1 cellular context compared by ENCODE assay signal in the genomic region with DNA sequence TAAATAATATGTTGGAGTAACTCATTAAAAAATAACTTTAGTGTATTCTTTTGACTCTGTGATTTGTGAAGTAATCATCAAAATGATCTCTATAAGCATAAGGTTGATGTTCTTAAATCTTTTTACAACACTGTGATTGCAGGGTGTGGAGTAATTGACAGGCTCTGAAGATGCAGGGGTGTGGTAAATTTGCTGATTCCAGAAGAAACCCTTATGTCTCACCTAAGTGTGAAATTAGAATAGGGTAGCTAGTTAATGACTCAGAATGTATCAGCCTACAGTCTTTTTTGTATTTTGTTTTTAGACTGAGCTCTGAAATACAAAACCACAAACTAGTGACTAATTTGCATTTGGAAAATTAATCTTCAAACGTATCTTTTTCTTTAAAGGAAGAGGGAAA.
TF ChIP-seq lines count a peak whose summit lies in the region.

No MANE protein-coding gene starts in this region.

TF ChIP-seq in GM12878, 131 proteins besides CTCF, POLR2A, EP300 and RAD21 (continued from another document):
- TF ChIP-seq BCL3 (IDR thresholded peaks at IDR 0.05; ENCODE audit: borderline replicate concordance, insufficient read depth, low read depth, low read length, poor library complexity, severe bottlenecking) (no peak), PBX3 (IDR thresholded peaks at IDR 0.05; ENCODE audit: insufficient replicate concordance, low read depth, low read length) (peak; percentile 29), PKNOX1 (IDR thresholded peaks at IDR 0.05) (peak; percentile 91), SIX5 (IDR thresholded peaks at IDR 0.05; ENCODE audit: low read depth, low read length, severe bottlenecking) (no peak), ZNF384 (IDR thresholded peaks at IDR 0.05; ENCODE audit: borderline replicate concordance, low read depth, low read length) (no peak), MTA2 (IDR thresholded peaks at IDR 0.05; ENCODE audit: low read depth) (peak; percentile 65), SKIL (IDR thresholded peaks at IDR 0.05; ENCODE audit: low read depth, poor library complexity, severe bottlenecking) (peak; percentile 20)
